ENCODE assay signal across 1 cellular context in the genomic region with DNA sequence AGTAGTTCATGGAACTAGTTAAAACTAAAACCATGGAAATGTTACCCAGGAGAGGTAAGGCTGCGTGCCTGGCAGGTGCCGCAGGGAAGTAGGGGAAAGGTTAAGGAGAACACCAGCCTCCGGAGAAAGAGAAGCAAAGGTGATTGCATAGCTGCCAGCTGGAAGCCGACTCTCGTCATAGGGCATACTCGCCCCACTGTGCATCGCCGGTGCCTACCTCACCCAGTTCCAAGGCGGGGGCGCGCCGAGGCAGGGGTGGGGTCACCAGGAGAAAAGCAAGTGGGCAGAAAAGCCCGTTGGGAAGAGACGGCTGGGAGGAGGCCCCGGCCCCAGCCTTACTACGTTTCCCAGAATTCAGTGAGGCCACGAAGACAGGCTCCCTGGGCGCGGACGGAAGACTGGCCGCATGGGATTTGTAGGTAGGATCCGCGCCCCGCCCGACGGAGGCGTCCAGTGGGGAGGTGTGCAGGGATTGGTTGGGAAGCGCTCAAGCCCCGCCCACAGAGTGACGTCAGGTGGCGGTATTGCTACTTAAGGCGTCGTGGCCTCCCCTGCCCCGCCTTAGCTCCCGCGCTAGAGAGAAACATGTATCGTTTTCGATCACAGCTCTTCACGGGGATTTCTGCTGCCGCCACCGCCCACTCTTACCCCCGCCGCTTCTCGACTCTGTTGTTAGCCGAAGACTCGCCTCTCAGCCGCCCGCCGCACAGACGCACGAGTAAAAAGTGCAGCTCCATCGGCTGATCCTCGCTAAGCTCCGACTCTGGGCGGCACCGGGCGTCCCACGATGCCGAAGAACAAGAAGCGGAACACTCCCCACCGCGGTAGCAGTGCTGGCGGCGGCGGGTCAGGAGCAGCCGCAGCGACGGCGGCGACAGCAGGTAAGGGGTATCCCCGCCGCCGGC.
TF ChIP-seq lines count a peak whose summit lies in the region.

A gene with protein sequence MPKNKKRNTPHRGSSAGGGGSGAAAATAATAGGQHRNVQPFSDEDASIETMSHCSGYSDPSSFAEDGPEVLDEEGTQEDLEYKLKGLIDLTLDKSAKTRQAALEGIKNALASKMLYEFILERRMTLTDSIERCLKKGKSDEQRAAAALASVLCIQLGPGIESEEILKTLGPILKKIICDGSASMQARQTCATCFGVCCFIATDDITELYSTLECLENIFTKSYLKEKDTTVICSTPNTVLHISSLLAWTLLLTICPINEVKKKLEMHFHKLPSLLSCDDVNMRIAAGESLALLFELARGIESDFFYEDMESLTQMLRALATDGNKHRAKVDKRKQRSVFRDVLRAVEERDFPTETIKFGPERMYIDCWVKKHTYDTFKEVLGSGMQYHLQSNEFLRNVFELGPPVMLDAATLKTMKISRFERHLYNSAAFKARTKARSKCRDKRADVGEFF (plus strand): TSS at position 559 of the 905 bp plus-strand sequence. CDS start 229 bp downstream, at position 788.

TF ChIP-seq in H1, 55 proteins besides CTCF, POLR2A, EP300 and RAD21:
- TF ChIP-seq MAFK (IDR thresholded peaks at IDR 0.05; ENCODE audit: low read depth, low read length), result no peak
- TF ChIP-seq, protein P1, sequence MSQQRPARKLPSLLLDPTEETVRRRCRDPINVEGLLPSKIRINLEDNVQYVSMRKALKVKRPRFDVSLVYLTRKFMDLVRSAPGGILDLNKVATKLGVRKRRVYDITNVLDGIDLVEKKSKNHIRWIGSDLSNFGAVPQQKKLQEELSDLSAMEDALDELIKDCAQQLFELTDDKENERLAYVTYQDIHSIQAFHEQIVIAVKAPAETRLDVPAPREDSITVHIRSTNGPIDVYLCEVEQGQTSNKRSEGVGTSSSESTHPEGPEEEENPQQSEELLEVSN (IDR thresholded peaks at IDR 0.05), result peak; percentile 51
- TF ChIP-seq KDM5A (IDR thresholded peaks at IDR 0.05; ENCODE audit: low read length), result no peak
- peak; percentile 91 for TF ChIP-seq CREB1 (IDR thresholded peaks at IDR 0.05)
- peak; percentile 85 for TF ChIP-seq TAF7 (optimal IDR thresholded peaks at IDR 0.05; ENCODE audit: borderline replicate concordance, low read depth, low read length)
- no peak for TF ChIP-seq BRCA1 (IDR thresholded peaks at IDR 0.05; ENCODE audit: low read depth, low read length)
- no peak for TF ChIP-seq CTBP2 (IDR thresholded peaks at IDR 0.05; ENCODE audit: borderline replicate concordance, insufficient read depth, insufficient read length, low read length)
- peak; percentile 27 for TF ChIP-seq SAP30 (IDR thresholded peaks at IDR 0.05; ENCODE audit: insufficient read depth, insufficient replicate concordance, low read length)
- TF ChIP-seq CBX5 (IDR thresholded peaks at IDR 0.05; ENCODE audit: low read depth, low read length), result no peak
- peak in 1 of 2 experiments; percentile 55; a peak in 2 of 4 replicates for TF ChIP-seq SIN3A (conservative IDR thresholded peaks at IDR 0.05 in 1 of 2, IDR thresholded peaks at IDR 0.05 in 1 of 2; ENCODE audit: low read depth in 1 of 2, low read length in 2 of 2)
- TF ChIP-seq POLR2AphosphoS5 (IDR thresholded peaks at IDR 0.05; ENCODE audit: low read depth, low read length), result peak; percentile 100
- peak; percentile 84 for TF ChIP-seq SIX5 (IDR thresholded peaks at IDR 0.05; ENCODE audit: low read depth, low read length)
- peak; percentile 98 for TF ChIP-seq PHF8 (conservative IDR thresholded peaks at IDR 0.05; ENCODE audit: low read depth, low read length)
- TF ChIP-seq TAF1 (IDR thresholded peaks at IDR 0.05; ENCODE audit: low read depth, low read length), result peak; percentile 95
- no peak for TF ChIP-seq CHD1 (IDR thresholded peaks at IDR 0.05; ENCODE audit: low read depth, low read length)
- 0 out of 2 replicates have a peak, but pooled peaks have one; percentile 13 for TF ChIP-seq RXRA (IDR thresholded peaks at IDR 0.05; ENCODE audit: insufficient read depth, low read depth, low read length)
- TF ChIP-seq NRF1 (IDR thresholded peaks at IDR 0.05; ENCODE audit: low read depth, low read length), result no peak
- TF ChIP-seq TBP (IDR thresholded peaks at IDR 0.05; ENCODE audit: low read depth, low read length), result peak; percentile 97
- TF ChIP-seq SP4 (IDR thresholded peaks at IDR 0.05; ENCODE audit: low read length), result peak; percentile 75; the same call in 1 of the 2 replicates
- peak; percentile 91; the same call in 1 of the 2 replicates for TF ChIP-seq GTF2F1 (IDR thresholded peaks at IDR 0.05; ENCODE audit: borderline replicate concordance, low read depth, low read length)
- no peak for TF ChIP-seq CEBPB (IDR thresholded peaks at IDR 0.05; ENCODE audit: low read depth, low read length)
- no peak for TF ChIP-seq BCL11A (IDR thresholded peaks at IDR 0.05; ENCODE audit: low read depth in 2 of 2, low read length in 2 of 2)
- TF ChIP-seq SIRT6 (IDR thresholded peaks at IDR 0.05; ENCODE audit: low read length), result no peak
- TF ChIP-seq RBBP5 (IDR thresholded peaks at IDR 0.05; ENCODE audit: borderline replicate concordance, low read depth, low read length), result 0 out of 2 replicates have a peak, but pooled peaks have one; percentile 14
- TF ChIP-seq SP1 (IDR thresholded peaks at IDR 0.05; ENCODE audit: low read depth, low read length), result peak; percentile 85
- TF ChIP-seq BACH1 (IDR thresholded peaks at IDR 0.05; ENCODE audit: low read length), result no peak
- no peak for TF ChIP-seq ZNF274 (IDR thresholded peaks at IDR 0.05; ENCODE audit: borderline replicate concordance, extremely low read depth, low read length)
- TF ChIP-seq YY1 (IDR thresholded peaks at IDR 0.05; ENCODE audit: low read depth, low read length), result no peak
- TF ChIP-seq RFX5 (IDR thresholded peaks at IDR 0.05; ENCODE audit: borderline replicate concordance, low read depth, low read length), result no peak
- peak; percentile 78 for TF ChIP-seq KDM4A (IDR thresholded peaks at IDR 0.05; ENCODE audit: low read depth, low read length, severe bottlenecking)
- no peak for TF ChIP-seq EZH2 (IDR thresholded peaks at IDR 0.05; ENCODE audit: low read depth, low read length, severe bottlenecking)
- peak; percentile 13 for TF ChIP-seq ASH2L (IDR thresholded peaks at IDR 0.05; ENCODE audit: low read length)
- no peak for TF ChIP-seq SUZ12 (IDR thresholded peaks at IDR 0.05; ENCODE audit: low read length)
